In the genomic region with DNA sequence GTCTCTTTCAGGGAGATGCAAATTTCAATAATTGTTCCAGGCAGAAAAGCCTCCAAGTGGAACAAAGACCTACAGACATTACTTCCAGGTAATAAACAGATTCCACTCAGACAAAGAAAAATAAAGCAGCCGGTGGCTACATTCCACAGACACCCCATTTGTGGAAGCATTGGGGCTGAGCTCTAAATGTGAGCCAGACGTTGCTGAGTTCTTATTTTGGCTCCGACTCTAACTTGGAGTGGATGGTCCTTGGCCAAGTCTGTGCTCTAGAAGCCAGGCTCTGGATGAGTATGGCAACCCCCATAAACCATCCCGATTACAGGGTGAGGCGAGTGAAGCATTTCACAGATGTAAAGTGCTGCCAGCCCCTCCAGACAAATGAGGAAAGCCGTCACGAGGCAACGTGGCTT, we compare ENCODE assay signal across 11 cellular contexts. TPM values are rescaled to one million over a fixed set of nuclear protein-coding genes. Genes with fewer than 3 reads are reported as not detected.
DNase-seq lines count a peak whose midpoint lies in the region; ATAC-seq and TF ChIP-seq lines count a peak whose summit lies in the region.
"Had no signal": no experiment of that assay in that cellular context is flagged by ENCODE, and none has a peak within 500 bp of the region (broad histone marks: within the 10 kb centered on the region; RNA-seq: fewer than 3 reads in every experiment).

No MANE protein-coding gene starts in this region.

- H3K27me3 ChIP-seq in MG63 (no peaks in the 10 kb centered on the region), brain microvascular endothelial cell (replicated peaks) (no peaks in the 10 kb centered on the region), tibial artery (no peaks in the 10 kb centered on the region)

- in situ Hi-C loops in brain microvascular endothelial cell (cut with HindIII; ENCODE audit: low pct_ligation_motif_present, low sequenced_read_pairs) = no loop called here

- H3K27ac ChIP-seq in brain microvascular endothelial cell (peak overlapping the region; percentile 17), tibial artery (peak overlapping the region; percentile 98 to 99)

- DNase-seq in MG63 = peak; percentile 95
- DNase-seq in brain microvascular endothelial cell = no peak
- peak in 1 of 2 donors; percentile 34 for DNase-seq in left colon
- DNase-seq in tibial artery = peak; percentile 50 to 74
- no peak for DNase-seq in NCI-H226
- DNase-seq in inferior parietal cortex (ENCODE audit: extremely low spot score) = no peak
- DNase-seq: activated CD8-positive, alpha-beta memory T cell treated with anti-CD3 and anti-CD28 coated beads, Interleukin-2, amount 50 U/mL, for 4 hours; DND-41; KBM-7 had no signal

- ATAC-seq in left colon (peak; percentile 9), HG03280 (IDR thresholded peaks at IDR 0.05; ENCODE audit: unreplicated experiment) (no peak), GM18909 (IDR thresholded peaks at IDR 0.05; ENCODE audit: poor library complexity, unreplicated experiment) (no peak)

- H3K9me3 ChIP-seq in MG63 (no peaks in the 10 kb centered on the region), tibial artery (no peaks in the 10 kb centered on the region)

- peaks cover 0 to 99% (median 86%) of the 10 kb centered on the region in 4 donors for H3K4me1 ChIP-seq in tibial artery

- intact Hi-C loops in left colon (cut with DNase I, micrococcal nuclease) = no loop called here
- intact Hi-C loops in tibial artery (cut with DNase I; ENCODE audit: low total_unique reads) = loop anchor here (5.0 to 10.0 kb wide), 2 partner anchors 63 to 425 kb away; partner anchors contain the start of gene GSTA4

- no peak overlapping the region for H3K4me3 ChIP-seq in MG63
- no peak overlapping the region for H3K4me3 ChIP-seq in brain microvascular endothelial cell (ENCODE audit: low read depth, low read length)
- peak overlapping the region; percentile 1 to 20 for H3K4me3 ChIP-seq in tibial artery

- H3K36me3 ChIP-seq in MG63 (peaks cover 98% of the 10 kb centered on the region), brain microvascular endothelial cell (replicated peaks) (peaks cover 20% of the 10 kb centered on the region), tibial artery (no peaks in the 10 kb centered on the region)

- TF ChIP-seq CTCF in brain microvascular endothelial cell (IDR thresholded peaks at IDR 0.05; ENCODE audit: low read depth, low read length, missing control alignments) = no peak
- TF ChIP-seq CTCF in tibial artery (IDR thresholded peaks at IDR 0.05) = no peak

RNA-seq across cellular contexts. Expression of gene TRAM2, which starts 6.6 kb away (rescaled TPM):
- total RNA-seq in MG63 (2014; rRNA removed; shearing (Covaris generic); ENCODE audit: low replicate concordance) = 206 and 243 TPM in 2 replicates
- total RNA-seq in left colon = 10 to 100 TPM; 15.3 to 23.7 TPM

Comparison
In these comparisons a context has a peak if more than half of its experiments do, and no peak if none do; other contexts are left out.
1. DNase-seq: peak in MG63 (single experiment) and tibial artery (2 of 2); none in brain microvascular endothelial cell (single experiment), NCI-H226 (single experiment) and inferior parietal cortex (single experiment).
2. H3K4me3 ChIP-seq: peak in tibial artery (2 of 2); none in MG63 (single experiment) and brain microvascular endothelial cell (single experiment).